ENCODE assay signal across 8 cellular contexts in genomic region chr9:91424403-91425176, GRCh38. TPM values are rescaled to one million over a fixed set of nuclear protein-coding genes. Genes with fewer than 3 reads are reported as not detected.
A peak's percentile ranks its signal among the peaks of the same experiment; 100 is the strongest.
DNase-seq lines count a peak whose midpoint lies in the region; ATAC-seq and TF ChIP-seq lines count a peak whose summit lies in the region.

No MANE protein-coding gene starts in this region.

- no peaks in the 10 kb centered on the region for H3K9me2 ChIP-seq in OCI-LY1 (ENCODE audit: low read depth, low read length)

- peak overlapping the region; percentile 74 for H3K4me3 ChIP-seq in OCI-LY1 (ENCODE audit: low read depth, low read length, poor library complexity, severe bottlenecking)

- no peak for TF ChIP-seq CTCF in OCI-LY1 (IDR thresholded peaks at IDR 0.05; ENCODE audit: low read length)

- peaks cover 56% of the 10 kb centered on the region for H3K4me1 Mint-ChIP-seq in activated T-helper 1 cell treated with anti-CD3 and anti-CD28 coated beads, Interleukin-12 subunit alpha, Interleukin-12 subunit beta, Interleukin-2, Interleukin-4 antibody, amounts not matched to agents 30 ng/mL and 10 ng/mL and 1 ng/mL, durations not matched to agents 14 hours and 24 hours and 36 hours (ENCODE audit: low read depth)
- peaks cover 42 to 56% of the 10 kb centered on the region in 2 donors for H3K4me1 Mint-ChIP-seq in stimulated activated naive B cell treated with anti-CD40 and anti-IgM and Interleukin-4, amounts not matched to agents 10 μg/mL and 1 μg/mL and 100 μg/mL, for 72 hours

- ATAC-seq in HG02840 (IDR thresholded peaks at IDR 0.05; ENCODE audit: low FRiP score, unreplicated experiment), result peak; percentile 5
- peak; percentile 43 to 60 for ATAC-seq in stimulated activated naive B cell treated with anti-CD40 and anti-IgM and Interleukin-4, amounts not matched to agents 10 μg/mL and 1 μg/mL and 100 μg/mL, for 72 hours (replicated peaks)
- no peak for ATAC-seq in HG02588 (IDR thresholded peaks at IDR 0.05; ENCODE audit: unreplicated experiment)

- DNase-seq in GM04504 (ENCODE audit: low read depth) (peak; percentile 69), fibroblast of gingiva (ENCODE audit: low read depth) (peak; percentile 95), myocyte (ENCODE audit: low read depth) (peak; percentile 71)
- DNase-seq in activated T-helper 1 cell treated with anti-CD3 and anti-CD28 coated beads, Interleukin-12 subunit alpha, Interleukin-12 subunit beta, Interleukin-2, Interleukin-4 antibody, amounts not matched to agents 30 ng/mL and 10 ng/mL and 1 ng/mL, durations not matched to agents 14 hours and 24 hours and 36 hours (ENCODE audit: low spot score), result peak; percentile 55
- DNase-seq in stimulated activated naive B cell treated with anti-CD40 and anti-IgM and Interleukin-4, amounts not matched to agents 10 μg/mL and 1 μg/mL and 100 μg/mL, for 72 hours, result peak; percentile 76

- intact Hi-C loops in activated T-helper 1 cell treated with anti-CD3 and anti-CD28 coated beads, Interleukin-12 subunit alpha, Interleukin-12 subunit beta, Interleukin-2, Interleukin-4 antibody, amounts not matched to agents 30 ng/mL and 10 ng/mL and 1 ng/mL, durations not matched to agents 14 hours and 24 hours and 36 hours (cut with micrococcal nuclease), result loop anchor here (1.0 to 10.0 kb wide), 10 partner anchors 216 to 2000 kb away; no protein-coding TSS in a partner anchor

- H3K9me3 ChIP-seq in OCI-LY1 (ENCODE audit: low read length), result no peaks in the 10 kb centered on the region

- H3K36me3 ChIP-seq in OCI-LY1 (ENCODE audit: insufficient read depth, low read length), result no peaks in the 10 kb centered on the region

- H3K36me3 Mint-ChIP-seq in activated T-helper 1 cell treated with anti-CD3 and anti-CD28 coated beads, Interleukin-12 subunit alpha, Interleukin-12 subunit beta, Interleukin-2, Interleukin-4 antibody, amounts not matched to agents 30 ng/mL and 10 ng/mL and 1 ng/mL, durations not matched to agents 14 hours and 24 hours and 36 hours (ENCODE audit: low read depth), result peaks cover 20% of the 10 kb centered on the region
- peaks cover 27 to 38% of the 10 kb centered on the region in 2 donors for H3K36me3 Mint-ChIP-seq in stimulated activated naive B cell treated with anti-CD40 and anti-IgM and Interleukin-4, amounts not matched to agents 10 μg/mL and 1 μg/mL and 100 μg/mL, for 72 hours

- H3F3A ChIP-seq in OCI-LY1 (ENCODE audit: insufficient read depth, low read length), result 0 out of 2 replicates have a peak, but pooled peaks cover 9% of the 10 kb centered on the region

- peaks cover 32% of the 10 kb centered on the region for H3K4me1 ChIP-seq in OCI-LY1 (ENCODE audit: insufficient read depth, low read length, severe bottlenecking)

- no peaks in the 10 kb centered on the region for H3K9me3 Mint-ChIP-seq in activated T-helper 1 cell treated with anti-CD3 and anti-CD28 coated beads, Interleukin-12 subunit alpha, Interleukin-12 subunit beta, Interleukin-2, Interleukin-4 antibody, amounts not matched to agents 30 ng/mL and 10 ng/mL and 1 ng/mL, durations not matched to agents 14 hours and 24 hours and 36 hours
- no peaks in the 10 kb centered on the region for H3K9me3 Mint-ChIP-seq in stimulated activated naive B cell treated with anti-CD40 and anti-IgM and Interleukin-4, amounts not matched to agents 10 μg/mL and 1 μg/mL and 100 μg/mL, for 72 hours

- no peaks in the 10 kb centered on the region for H3K27me3 ChIP-seq in OCI-LY1 (ENCODE audit: insufficient read depth, low read length)

- no peak overlapping the region for H3K27ac ChIP-seq in OCI-LY1 (ENCODE audit: low read depth, low read length, poor library complexity, severe bottlenecking)

- peaks cover 1% of the 10 kb centered on the region for H3K27me3 Mint-ChIP-seq in activated T-helper 1 cell treated with anti-CD3 and anti-CD28 coated beads, Interleukin-12 subunit alpha, Interleukin-12 subunit beta, Interleukin-2, Interleukin-4 antibody, amounts not matched to agents 30 ng/mL and 10 ng/mL and 1 ng/mL, durations not matched to agents 14 hours and 24 hours and 36 hours (ENCODE audit: insufficient read depth)
- H3K27me3 Mint-ChIP-seq in stimulated activated naive B cell treated with anti-CD40 and anti-IgM and Interleukin-4, amounts not matched to agents 10 μg/mL and 1 μg/mL and 100 μg/mL, for 72 hours, result no peaks in the 10 kb centered on the region

- H4K20me1 ChIP-seq in OCI-LY1 (ENCODE audit: insufficient read depth, low read length), result no peaks in the 10 kb centered on the region

- H3K4me2 ChIP-seq in OCI-LY1 (ENCODE audit: low read length), result peak overlapping the region; percentile 87

- peak overlapping the region; percentile 48; the same call in 1 of the 2 replicates for H3K9ac ChIP-seq in OCI-LY1 (ENCODE audit: low read length)

- H3K27ac Mint-ChIP-seq in activated T-helper 1 cell treated with anti-CD3 and anti-CD28 coated beads, Interleukin-12 subunit alpha, Interleukin-12 subunit beta, Interleukin-2, Interleukin-4 antibody, amounts not matched to agents 30 ng/mL and 10 ng/mL and 1 ng/mL, durations not matched to agents 14 hours and 24 hours and 36 hours, result peak overlapping the region; percentile 89
- H3K27ac Mint-ChIP-seq in stimulated activated naive B cell treated with anti-CD40 and anti-IgM and Interleukin-4, amounts not matched to agents 10 μg/mL and 1 μg/mL and 100 μg/mL, for 72 hours, result peak overlapping the region; percentile 98

- peak overlapping the region; percentile 84 for H3K4me3 Mint-ChIP-seq in activated T-helper 1 cell treated with anti-CD3 and anti-CD28 coated beads, Interleukin-12 subunit alpha, Interleukin-12 subunit beta, Interleukin-2, Interleukin-4 antibody, amounts not matched to agents 30 ng/mL and 10 ng/mL and 1 ng/mL, durations not matched to agents 14 hours and 24 hours and 36 hours
- peak overlapping the region; percentile 92 to 96 for H3K4me3 Mint-ChIP-seq in stimulated activated naive B cell treated with anti-CD40 and anti-IgM and Interleukin-4, amounts not matched to agents 10 μg/mL and 1 μg/mL and 100 μg/mL, for 72 hours

- H3K79me2 ChIP-seq in OCI-LY1 (ENCODE audit: insufficient read depth, low read length), result no peaks in the 10 kb centered on the region

- no peak overlapping the region; the same call in 1 of the 2 replicates for H2AFZ ChIP-seq in OCI-LY1 (ENCODE audit: low read length)

RNA-seq across cellular contexts. Expression of gene NFIL3, which starts 1.0 kb away (rescaled TPM):
- 124 TPM in 2 replicates for total RNA-seq in activated T-helper 1 cell treated with anti-CD3 and anti-CD28 coated beads, Interleukin-12 subunit alpha, Interleukin-12 subunit beta, Interleukin-2, Interleukin-4 antibody, amounts not matched to agents 30 ng/mL and 10 ng/mL and 1 ng/mL, durations not matched to agents 14 hours and 24 hours and 36 hours
- total RNA-seq in myocyte, result 3.2 and 11.4 TPM in 2 replicates
- polyA plus RNA-seq in myocyte (2012), result 11.0 TPM

Comparison
In these comparisons a context has a peak if more than half of its experiments do, and no peak if none do; other contexts are left out.
1. RNA of gene NFIL3, which starts 1.0 kb away (total RNA-seq): 124 TPM in activated T-helper 1 cell treated with anti-CD3 and anti-CD28 coated beads, Interleukin-12 subunit alpha, Interleukin-12 subunit beta, Interleukin-2, Interleukin-4 antibody, amounts not matched to agents 30 ng/mL and 10 ng/mL and 1 ng/mL, durations not matched to agents 14 hours and 24 hours and 36 hours; 3.2 to 11.4 TPM in myocyte; every median in the first group is over 10 times any median in the second.
2. Peak in every context shown above with its lines, with median percentiles within 50 percentile points of each other: DNase-seq.